Comparison of ENCODE assay signal across 4 cellular contexts in the genomic region with DNA sequence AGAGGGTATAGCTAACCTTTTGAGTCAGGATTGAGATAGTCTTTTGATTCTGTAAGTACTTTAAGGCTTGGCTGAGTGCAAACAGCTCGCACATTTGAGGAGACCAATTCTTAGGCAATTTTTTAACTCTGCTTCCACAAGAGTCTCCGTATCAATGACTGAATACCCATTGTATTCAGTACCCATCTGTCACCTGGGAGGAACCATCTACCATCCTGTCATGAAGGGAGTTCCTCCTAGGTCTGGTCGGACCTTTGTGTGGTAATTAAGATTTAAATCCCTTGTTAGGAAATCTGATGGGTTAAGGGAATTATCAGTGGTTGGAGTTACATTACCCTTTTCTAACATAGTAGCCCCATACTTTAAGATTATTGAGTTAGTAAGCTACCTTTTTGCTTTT. TPM values are rescaled to one million over a fixed set of nuclear protein-coding genes. Genes with fewer than 3 reads are reported as not detected.
"Had no signal": no experiment of that assay in that cellular context is flagged by ENCODE, and none has a peak within 500 bp of the region (broad histone marks: within the 10 kb centered on the region; RNA-seq: fewer than 3 reads in every experiment).

No MANE protein-coding gene starts in this region.

RNA-seq across cellular contexts. Expression of a gene that starts 30.3 kb away (rescaled TPM):
- total RNA-seq: naive thymus-derived CD8-positive, alpha-beta T cell; natural killer cell; natural killer cell treated with Interleukin-12 subunit alpha and Interleukin-12 subunit beta and Interleukin-15 and Interleukin-18, amount 100 ng/mL, for 72 hours; pulmonary artery endothelial cell had no signal
- polyA plus RNA-seq: naive thymus-derived CD8-positive, alpha-beta T cell had no signal
